12 cellular contexts compared by ENCODE assay signal in genomic region chr2:26665296-26665695, GRCh38. TPM values are rescaled to one million over a fixed set of nuclear protein-coding genes. Genes with fewer than 3 reads are reported as not detected.
"Had no signal": no experiment of that assay in that cellular context is flagged by ENCODE, and none has a peak within 500 bp of the region (broad histone marks: within the 10 kb centered on the region; RNA-seq: fewer than 3 reads in every experiment).

No MANE protein-coding gene starts in this region.

RNA-seq across cellular contexts. Expression of gene CIB4, which starts 24.1 kb away (rescaled TPM):
- total RNA-seq: NCI-H460, OCI-LY7, PC-3, PC-9, Peyer's patch, Right ventricle myocardium inferior, Right ventricle myocardium superior, RPMI7951, SJCRH30, SJSA1, SK-MEL-5 had no signal
- polyA plus RNA-seq: SK-N-SH had no signal

RNA-seq across cellular contexts. Expression of gene KCNK3, which starts 27.2 kb away (rescaled TPM):
- total RNA-seq: OCI-LY7, PC-9, SJSA1, SK-MEL-5 had no signal
